1 cellular context compared by ENCODE assay signal in the genomic region with DNA sequence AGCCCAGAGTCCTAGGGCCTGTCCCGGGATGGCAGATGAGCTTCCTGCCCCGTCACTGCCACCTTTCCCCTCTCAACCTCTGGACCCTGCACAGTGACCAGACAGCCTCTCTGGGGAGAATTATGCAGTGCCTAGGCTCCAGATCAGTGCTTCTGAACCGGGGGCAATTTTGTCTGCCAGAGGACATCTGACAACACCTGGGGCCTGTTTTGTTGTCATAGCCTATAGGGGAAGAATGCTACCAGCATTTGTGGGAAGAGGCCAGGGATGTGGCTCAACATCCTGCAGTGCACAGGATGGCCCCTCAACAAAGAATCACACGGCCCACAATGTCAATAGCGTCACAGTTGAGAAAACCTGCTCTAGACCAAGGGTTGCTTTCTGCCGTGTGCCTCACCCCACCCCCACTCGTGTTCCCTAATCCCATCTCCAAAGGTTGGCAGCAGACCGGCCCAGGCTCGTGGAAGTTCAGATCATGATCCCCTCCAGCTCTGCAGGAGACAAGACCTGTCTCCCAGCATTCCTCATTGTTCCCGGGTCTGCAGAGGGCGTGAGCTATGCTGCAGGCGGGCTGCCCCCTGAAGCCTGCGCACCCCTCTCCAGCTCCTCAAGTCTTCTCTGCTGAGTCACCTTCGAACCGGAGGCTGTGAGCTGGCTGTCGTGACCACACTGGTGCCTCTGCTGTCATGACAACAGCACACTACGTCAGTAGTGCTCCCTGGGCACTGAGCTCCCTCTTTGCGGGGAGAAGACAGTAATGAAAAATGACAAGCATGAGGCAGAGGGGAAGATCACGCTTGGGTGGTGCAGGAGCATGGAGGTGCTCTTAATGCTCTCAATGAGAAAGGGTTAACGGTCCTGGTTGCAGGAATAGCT.
A peak's percentile ranks its signal among the peaks of the same experiment; 100 is the strongest.
TF ChIP-seq lines count a peak whose summit lies in the region.

No MANE protein-coding gene starts in this region.

TF ChIP-seq in HepG2, 621 proteins besides CTCF, POLR2A, EP300 and RAD21 (continued from another document and continues in another):
- TF ChIP-seq, protein P1, sequence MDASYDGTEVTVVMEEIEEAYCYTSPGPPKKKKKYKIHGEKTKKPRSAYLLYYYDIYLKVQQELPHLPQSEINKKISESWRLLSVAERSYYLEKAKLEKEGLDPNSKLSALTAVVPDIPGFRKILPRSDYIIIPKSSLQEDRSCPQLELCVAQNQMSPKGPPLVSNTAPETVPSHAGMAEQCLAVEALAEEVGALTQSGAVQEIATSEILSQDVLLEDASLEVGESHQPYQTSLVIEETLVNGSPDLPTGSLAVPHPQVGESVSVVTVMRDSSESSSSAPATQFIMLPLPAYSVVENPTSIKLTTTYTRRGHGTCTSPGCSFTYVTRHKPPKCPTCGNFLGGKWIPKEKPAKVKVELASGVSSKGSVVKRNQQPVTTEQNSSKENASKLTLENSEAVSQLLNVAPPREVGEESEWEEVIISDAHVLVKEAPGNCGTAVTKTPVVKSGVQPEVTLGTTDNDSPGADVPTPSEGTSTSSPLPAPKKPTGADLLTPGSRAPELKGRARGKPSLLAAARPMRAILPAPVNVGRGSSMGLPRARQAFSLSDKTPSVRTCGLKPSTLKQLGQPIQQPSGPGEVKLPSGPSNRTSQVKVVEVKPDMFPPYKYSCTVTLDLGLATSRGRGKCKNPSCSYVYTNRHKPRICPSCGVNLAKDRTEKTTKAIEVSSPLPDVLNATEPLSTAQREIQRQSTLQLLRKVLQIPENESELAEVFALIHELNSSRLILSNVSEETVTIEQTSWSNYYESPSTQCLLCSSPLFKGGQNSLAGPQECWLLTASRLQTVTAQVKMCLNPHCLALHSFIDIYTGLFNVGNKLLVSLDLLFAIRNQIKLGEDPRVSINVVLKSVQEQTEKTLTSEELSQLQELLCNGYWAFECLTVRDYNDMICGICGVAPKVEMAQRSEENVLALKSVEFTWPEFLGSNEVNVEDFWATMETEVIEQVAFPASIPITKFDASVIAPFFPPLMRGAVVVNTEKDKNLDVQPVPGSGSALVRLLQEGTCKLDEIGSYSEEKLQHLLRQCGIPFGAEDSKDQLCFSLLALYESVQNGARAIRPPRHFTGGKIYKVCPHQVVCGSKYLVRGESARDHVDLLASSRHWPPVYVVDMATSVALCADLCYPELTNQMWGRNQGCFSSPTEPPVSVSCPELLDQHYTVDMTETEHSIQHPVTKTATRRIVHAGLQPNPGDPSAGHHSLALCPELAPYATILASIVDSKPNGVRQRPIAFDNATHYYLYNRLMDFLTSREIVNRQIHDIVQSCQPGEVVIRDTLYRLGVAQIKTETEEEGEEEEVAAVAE (CRISPR knock-in tag; IDR thresholded peaks at IDR 0.05; ENCODE audit: borderline replicate concordance), result no peak
- TF ChIP-seq ISX (CRISPR knock-in tag; conservative IDR thresholded peaks at IDR 0.05), result no peak
- TF ChIP-seq, protein P2, sequence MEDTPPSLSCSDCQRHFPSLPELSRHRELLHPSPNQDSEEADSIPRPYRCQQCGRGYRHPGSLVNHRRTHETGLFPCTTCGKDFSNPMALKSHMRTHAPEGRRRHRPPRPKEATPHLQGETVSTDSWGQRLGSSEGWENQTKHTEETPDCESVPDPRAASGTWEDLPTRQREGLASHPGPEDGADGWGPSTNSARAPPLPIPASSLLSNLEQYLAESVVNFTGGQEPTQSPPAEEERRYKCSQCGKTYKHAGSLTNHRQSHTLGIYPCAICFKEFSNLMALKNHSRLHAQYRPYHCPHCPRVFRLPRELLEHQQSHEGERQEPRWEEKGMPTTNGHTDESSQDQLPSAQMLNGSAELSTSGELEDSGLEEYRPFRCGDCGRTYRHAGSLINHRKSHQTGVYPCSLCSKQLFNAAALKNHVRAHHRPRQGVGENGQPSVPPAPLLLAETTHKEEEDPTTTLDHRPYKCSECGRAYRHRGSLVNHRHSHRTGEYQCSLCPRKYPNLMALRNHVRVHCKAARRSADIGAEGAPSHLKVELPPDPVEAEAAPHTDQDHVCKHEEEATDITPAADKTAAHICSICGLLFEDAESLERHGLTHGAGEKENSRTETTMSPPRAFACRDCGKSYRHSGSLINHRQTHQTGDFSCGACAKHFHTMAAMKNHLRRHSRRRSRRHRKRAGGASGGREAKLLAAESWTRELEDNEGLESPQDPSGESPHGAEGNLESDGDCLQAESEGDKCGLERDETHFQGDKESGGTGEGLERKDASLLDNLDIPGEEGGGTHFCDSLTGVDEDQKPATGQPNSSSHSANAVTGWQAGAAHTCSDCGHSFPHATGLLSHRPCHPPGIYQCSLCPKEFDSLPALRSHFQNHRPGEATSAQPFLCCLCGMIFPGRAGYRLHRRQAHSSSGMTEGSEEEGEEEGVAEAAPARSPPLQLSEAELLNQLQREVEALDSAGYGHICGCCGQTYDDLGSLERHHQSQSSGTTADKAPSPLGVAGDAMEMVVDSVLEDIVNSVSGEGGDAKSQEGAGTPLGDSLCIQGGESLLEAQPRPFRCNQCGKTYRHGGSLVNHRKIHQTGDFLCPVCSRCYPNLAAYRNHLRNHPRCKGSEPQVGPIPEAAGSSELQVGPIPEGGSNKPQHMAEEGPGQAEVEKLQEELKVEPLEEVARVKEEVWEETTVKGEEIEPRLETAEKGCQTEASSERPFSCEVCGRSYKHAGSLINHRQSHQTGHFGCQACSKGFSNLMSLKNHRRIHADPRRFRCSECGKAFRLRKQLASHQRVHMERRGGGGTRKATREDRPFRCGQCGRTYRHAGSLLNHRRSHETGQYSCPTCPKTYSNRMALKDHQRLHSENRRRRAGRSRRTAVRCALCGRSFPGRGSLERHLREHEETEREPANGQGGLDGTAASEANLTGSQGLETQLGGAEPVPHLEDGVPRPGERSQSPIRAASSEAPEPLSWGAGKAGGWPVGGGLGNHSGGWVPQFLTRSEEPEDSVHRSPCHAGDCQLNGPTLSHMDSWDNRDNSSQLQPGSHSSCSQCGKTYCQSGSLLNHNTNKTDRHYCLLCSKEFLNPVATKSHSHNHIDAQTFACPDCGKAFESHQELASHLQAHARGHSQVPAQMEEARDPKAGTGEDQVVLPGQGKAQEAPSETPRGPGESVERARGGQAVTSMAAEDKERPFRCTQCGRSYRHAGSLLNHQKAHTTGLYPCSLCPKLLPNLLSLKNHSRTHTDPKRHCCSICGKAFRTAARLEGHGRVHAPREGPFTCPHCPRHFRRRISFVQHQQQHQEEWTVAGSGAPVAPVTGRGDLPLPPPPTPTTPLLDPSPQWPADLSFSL (CRISPR knock-in tag; IDR thresholded peaks at IDR 0.05), result no peak; the same call in 1 of the 2 replicates
- TF ChIP-seq, protein P3, sequence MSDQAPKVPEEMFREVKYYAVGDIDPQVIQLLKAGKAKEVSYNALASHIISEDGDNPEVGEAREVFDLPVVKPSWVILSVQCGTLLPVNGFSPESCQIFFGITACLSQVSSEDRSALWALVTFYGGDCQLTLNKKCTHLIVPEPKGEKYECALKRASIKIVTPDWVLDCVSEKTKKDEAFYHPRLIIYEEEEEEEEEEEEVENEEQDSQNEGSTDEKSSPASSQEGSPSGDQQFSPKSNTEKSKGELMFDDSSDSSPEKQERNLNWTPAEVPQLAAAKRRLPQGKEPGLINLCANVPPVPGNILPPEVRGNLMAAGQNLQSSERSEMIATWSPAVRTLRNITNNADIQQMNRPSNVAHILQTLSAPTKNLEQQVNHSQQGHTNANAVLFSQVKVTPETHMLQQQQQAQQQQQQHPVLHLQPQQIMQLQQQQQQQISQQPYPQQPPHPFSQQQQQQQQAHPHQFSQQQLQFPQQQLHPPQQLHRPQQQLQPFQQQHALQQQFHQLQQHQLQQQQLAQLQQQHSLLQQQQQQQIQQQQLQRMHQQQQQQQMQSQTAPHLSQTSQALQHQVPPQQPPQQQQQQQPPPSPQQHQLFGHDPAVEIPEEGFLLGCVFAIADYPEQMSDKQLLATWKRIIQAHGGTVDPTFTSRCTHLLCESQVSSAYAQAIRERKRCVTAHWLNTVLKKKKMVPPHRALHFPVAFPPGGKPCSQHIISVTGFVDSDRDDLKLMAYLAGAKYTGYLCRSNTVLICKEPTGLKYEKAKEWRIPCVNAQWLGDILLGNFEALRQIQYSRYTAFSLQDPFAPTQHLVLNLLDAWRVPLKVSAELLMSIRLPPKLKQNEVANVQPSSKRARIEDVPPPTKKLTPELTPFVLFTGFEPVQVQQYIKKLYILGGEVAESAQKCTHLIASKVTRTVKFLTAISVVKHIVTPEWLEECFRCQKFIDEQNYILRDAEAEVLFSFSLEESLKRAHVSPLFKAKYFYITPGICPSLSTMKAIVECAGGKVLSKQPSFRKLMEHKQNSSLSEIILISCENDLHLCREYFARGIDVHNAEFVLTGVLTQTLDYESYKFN (CRISPR knock-in tag; conservative IDR thresholded peaks at IDR 0.05), result peak; percentile 86
- TF ChIP-seq ZNF546 (CRISPR knock-in tag; conservative IDR thresholded peaks at IDR 0.05), result no peak
- TF ChIP-seq, protein P4, sequence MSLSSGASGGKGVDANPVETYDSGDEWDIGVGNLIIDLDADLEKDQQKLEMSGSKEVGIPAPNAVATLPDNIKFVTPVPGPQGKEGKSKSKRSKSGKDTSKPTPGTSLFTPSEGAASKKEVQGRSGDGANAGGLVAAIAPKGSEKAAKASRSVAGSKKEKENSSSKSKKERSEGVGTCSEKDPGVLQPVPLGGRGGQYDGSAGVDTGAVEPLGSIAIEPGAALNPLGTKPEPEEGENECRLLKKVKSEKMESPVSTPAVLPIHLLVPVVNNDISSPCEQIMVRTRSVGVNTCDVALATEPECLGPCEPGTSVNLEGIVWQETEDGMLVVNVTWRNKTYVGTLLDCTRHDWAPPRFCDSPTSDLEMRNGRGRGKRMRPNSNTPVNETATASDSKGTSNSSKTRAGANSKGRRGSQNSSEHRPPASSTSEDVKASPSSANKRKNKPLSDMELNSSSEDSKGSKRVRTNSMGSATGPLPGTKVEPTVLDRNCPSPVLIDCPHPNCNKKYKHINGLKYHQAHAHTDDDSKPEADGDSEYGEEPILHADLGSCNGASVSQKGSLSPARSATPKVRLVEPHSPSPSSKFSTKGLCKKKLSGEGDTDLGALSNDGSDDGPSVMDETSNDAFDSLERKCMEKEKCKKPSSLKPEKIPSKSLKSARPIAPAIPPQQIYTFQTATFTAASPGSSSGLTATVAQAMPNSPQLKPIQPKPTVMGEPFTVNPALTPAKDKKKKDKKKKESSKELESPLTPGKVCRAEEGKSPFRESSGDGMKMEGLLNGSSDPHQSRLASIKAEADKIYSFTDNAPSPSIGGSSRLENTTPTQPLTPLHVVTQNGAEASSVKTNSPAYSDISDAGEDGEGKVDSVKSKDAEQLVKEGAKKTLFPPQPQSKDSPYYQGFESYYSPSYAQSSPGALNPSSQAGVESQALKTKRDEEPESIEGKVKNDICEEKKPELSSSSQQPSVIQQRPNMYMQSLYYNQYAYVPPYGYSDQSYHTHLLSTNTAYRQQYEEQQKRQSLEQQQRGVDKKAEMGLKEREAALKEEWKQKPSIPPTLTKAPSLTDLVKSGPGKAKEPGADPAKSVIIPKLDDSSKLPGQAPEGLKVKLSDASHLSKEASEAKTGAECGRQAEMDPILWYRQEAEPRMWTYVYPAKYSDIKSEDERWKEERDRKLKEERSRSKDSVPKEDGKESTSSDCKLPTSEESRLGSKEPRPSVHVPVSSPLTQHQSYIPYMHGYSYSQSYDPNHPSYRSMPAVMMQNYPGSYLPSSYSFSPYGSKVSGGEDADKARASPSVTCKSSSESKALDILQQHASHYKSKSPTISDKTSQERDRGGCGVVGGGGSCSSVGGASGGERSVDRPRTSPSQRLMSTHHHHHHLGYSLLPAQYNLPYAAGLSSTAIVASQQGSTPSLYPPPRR (CRISPR knock-in tag; IDR thresholded peaks at IDR 0.05; ENCODE audit: borderline replicate concordance), result 0 out of 2 replicates have a peak, but pooled peaks have one; percentile 12
- TF ChIP-seq ZNF761 (CRISPR knock-in tag; conservative IDR thresholded peaks at IDR 0.05), result 0 out of 2 replicates have a peak, but pooled peaks have one; percentile 70
- TF ChIP-seq TAF15 (IDR thresholded peaks at IDR 0.05; ENCODE audit: low read depth, low read length, poor library complexity, severe bottlenecking), result no peak
- TF ChIP-seq, protein P5, sequence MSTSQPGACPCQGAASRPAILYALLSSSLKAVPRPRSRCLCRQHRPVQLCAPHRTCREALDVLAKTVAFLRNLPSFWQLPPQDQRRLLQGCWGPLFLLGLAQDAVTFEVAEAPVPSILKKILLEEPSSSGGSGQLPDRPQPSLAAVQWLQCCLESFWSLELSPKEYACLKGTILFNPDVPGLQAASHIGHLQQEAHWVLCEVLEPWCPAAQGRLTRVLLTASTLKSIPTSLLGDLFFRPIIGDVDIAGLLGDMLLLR (CRISPR knock-in tag; IDR thresholded peaks at IDR 0.05), result 0 out of 2 replicates have a peak, but pooled peaks have one; percentile 55
- no peak for TF ChIP-seq ZNF782 (CRISPR knock-in tag; IDR thresholded peaks at IDR 0.05; ENCODE audit: borderline replicate concordance)
- TF ChIP-seq TGIF2 (CRISPR knock-in tag; IDR thresholded peaks at IDR 0.05), result 0 out of 2 replicates have a peak, but pooled peaks have one; percentile 29
- TF ChIP-seq ZNF788 (CRISPR knock-in tag; IDR thresholded peaks at IDR 0.05; ENCODE audit: borderline replicate concordance), result no peak
- TF ChIP-seq NFE2L2 (IDR thresholded peaks at IDR 0.05; ENCODE audit: low read length), result peak; percentile 45; the same call in 1 of the 2 replicates
- TF ChIP-seq ZNF12 (CRISPR knock-in tag; IDR thresholded peaks at IDR 0.05), result no peak
- TF ChIP-seq, protein P6, sequence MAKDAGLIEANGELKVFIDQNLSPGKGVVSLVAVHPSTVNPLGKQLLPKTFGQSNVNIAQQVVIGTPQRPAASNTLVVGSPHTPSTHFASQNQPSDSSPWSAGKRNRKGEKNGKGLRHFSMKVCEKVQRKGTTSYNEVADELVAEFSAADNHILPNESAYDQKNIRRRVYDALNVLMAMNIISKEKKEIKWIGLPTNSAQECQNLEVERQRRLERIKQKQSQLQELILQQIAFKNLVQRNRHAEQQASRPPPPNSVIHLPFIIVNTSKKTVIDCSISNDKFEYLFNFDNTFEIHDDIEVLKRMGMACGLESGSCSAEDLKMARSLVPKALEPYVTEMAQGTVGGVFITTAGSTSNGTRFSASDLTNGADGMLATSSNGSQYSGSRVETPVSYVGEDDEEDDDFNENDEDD (CRISPR knock-in tag; IDR thresholded peaks at IDR 0.05; ENCODE audit: borderline replicate concordance), result no peak
- 0 out of 2 replicates have a peak, but pooled peaks have one; percentile 34 for TF ChIP-seq NFIB (CRISPR knock-in tag; IDR thresholded peaks at IDR 0.05; ENCODE audit: borderline replicate concordance)
- TF ChIP-seq, protein P7, sequence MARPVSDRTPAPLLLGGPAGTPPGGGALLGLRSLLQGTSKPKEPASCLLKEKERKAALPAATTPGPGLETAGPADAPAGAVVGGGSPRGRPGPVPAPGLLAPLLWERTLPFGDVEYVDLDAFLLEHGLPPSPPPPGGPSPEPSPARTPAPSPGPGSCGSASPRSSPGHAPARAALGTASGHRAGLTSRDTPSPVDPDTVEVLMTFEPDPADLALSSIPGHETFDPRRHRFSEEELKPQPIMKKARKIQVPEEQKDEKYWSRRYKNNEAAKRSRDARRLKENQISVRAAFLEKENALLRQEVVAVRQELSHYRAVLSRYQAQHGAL (CRISPR knock-in tag; IDR thresholded peaks at IDR 0.05; ENCODE audit: not compliant biosample characterization), result no peak
- TF ChIP-seq SNRNP70 (IDR thresholded peaks at IDR 0.05; ENCODE audit: low read depth, low read length), result no peak
